Comparison of ENCODE assay signal across 9 cellular contexts in genomic region chr15:56242576-56243116, GRCh38. TPM values are rescaled to one million over a fixed set of nuclear protein-coding genes. Genes with fewer than 3 reads are reported as not detected.
DNase-seq lines count a peak whose midpoint lies in the region; FAIRE-seq and TF ChIP-seq lines count a peak whose summit lies in the region.
"Had no signal": no experiment of that assay in that cellular context is flagged by ENCODE, and none has a peak within 500 bp of the region (broad histone marks: within the 10 kb centered on the region; RNA-seq: fewer than 3 reads in every experiment).

No MANE protein-coding gene starts in this region.

- peak overlapping the region; percentile 74 for H3K4me2 ChIP-seq in MM.1S (ENCODE audit: low read depth, low read length)

- DNase-seq in ELF-1 (ENCODE audit: low read depth, low spot score): peak; percentile 57
- no peak for DNase-seq in MM.1S
- peak; percentile 12 for DNase-seq in bronchial epithelial cell (ENCODE audit: low read depth)
- DNase-seq in HTR-8/SVneo (ENCODE audit: insufficient read length, low spot score): no peak
- no peak for DNase-seq in activated CD4-positive, alpha-beta T cell treated with anti-CD3 and anti-CD28 coated beads, Interleukin-2, amount 50 U/mL, for 48 hours
- no peak for DNase-seq in posterior cingulate gyrus
- DNase-seq in GF-D8 (lab: John Stamatoyannopoulos, UW): no peak

- intact Hi-C loops in posterior cingulate gyrus (cut with DNase I): loop anchor here (5.0 kb wide), 1 partner anchor 250 kb away; the partner anchor contains the start of gene NEDD4

- peaks cover 23% of the 10 kb centered on the region for H3F3A ChIP-seq in MM.1S (ENCODE audit: insufficient read depth, low read length)

- TF ChIP-seq CTCF in MM.1S (IDR thresholded peaks at IDR 0.05; ENCODE audit: low read length): no peak
- TF ChIP-seq CTCF in bronchial epithelial cell (IDR thresholded peaks at IDR 0.05; ENCODE audit: insufficient read depth, low read length, severe bottlenecking): no peak

- H3K9ac ChIP-seq in MM.1S (ENCODE audit: low read length): peak overlapping the region; percentile 56; the same call in 1 of the 2 replicates

- H3K27me3 ChIP-seq in MM.1S (replicated peaks; ENCODE audit: insufficient read depth, low read length): no peaks in the 10 kb centered on the region
- H3K27me3 ChIP-seq in bronchial epithelial cell (ENCODE audit: control insufficient read depth, insufficient read depth, low read length): no peaks in the 10 kb centered on the region
- H3K27me3 ChIP-seq in mononuclear cell (ENCODE audit: insufficient read depth, low read length): no peaks in the 10 kb centered on the region

- H3K9me2 ChIP-seq in MM.1S (replicated peaks; ENCODE audit: insufficient read depth, low read length): no peaks in the 10 kb centered on the region

- no peak overlapping the region for H2AFZ ChIP-seq in MM.1S (ENCODE audit: low read length)

- H3K9me3 ChIP-seq in MM.1S (replicated peaks; ENCODE audit: insufficient read depth, low read length) (no peaks in the 10 kb centered on the region), mononuclear cell (ENCODE audit: low read depth, low read length) (no peaks in the 10 kb centered on the region)

- H3K4me3 ChIP-seq in MM.1S (ENCODE audit: low read length) (peak overlapping the region; percentile 71), bronchial epithelial cell (ENCODE audit: low read depth, low read length) (peak overlapping the region; percentile 61), mononuclear cell (ENCODE audit: low read length) (peak overlapping the region; percentile 76)

- no peaks in the 10 kb centered on the region for H4K20me1 ChIP-seq in MM.1S (ENCODE audit: insufficient read depth, low read length)

- H3K36me3 ChIP-seq in MM.1S (replicated peaks; ENCODE audit: insufficient read depth, low read length) (no peaks in the 10 kb centered on the region; the same call in 1 of the 2 replicates), bronchial epithelial cell (ENCODE audit: control insufficient read depth, insufficient read depth, low read length) (no peaks in the 10 kb centered on the region)

- FAIRE-seq in bronchial epithelial cell (lab: Jason Lieb, UNC) (no peak), HTR-8/SVneo (lab: Jason Lieb, UNC) (no peak)
- FAIRE-seq: TTC549 had no signal

- peaks cover 18% of the 10 kb centered on the region for H3K4me1 ChIP-seq in MM.1S (ENCODE audit: low read length)
- peaks cover 23% of the 10 kb centered on the region for H3K4me1 ChIP-seq in mononuclear cell (ENCODE audit: insufficient read depth, low read length)

- H3K27ac ChIP-seq in MM.1S (ENCODE audit: low read length): peak overlapping the region; percentile 9; the same call in 1 of the 2 replicates

- H3K79me2 ChIP-seq in MM.1S (ENCODE audit: low read length): peaks cover 70% of the 10 kb centered on the region

RNA-seq across cellular contexts. Expression of gene RFX7, which starts 1.0 kb away (rescaled TPM):
- total RNA-seq in bronchial epithelial cell (3.1 and 3.2 TPM in 2 replicates), mononuclear cell (15.5 TPM)

Comparison
In these comparisons a context has a peak if more than half of its experiments do, and no peak if none do; other contexts are left out.
1. DNase-seq: peak in ELF-1 (single experiment) and bronchial epithelial cell (single experiment); none in MM.1S (single experiment), HTR-8/SVneo (single experiment), activated CD4-positive, alpha-beta T cell treated with anti-CD3 and anti-CD28 coated beads, Interleukin-2, amount 50 U/mL, for 48 hours (0 of 2), posterior cingulate gyrus (0 of 10) and GF-D8 (single experiment).
2. Peak in every context shown above with its lines, with median percentiles within 50 percentile points of each other: H3K4me3 ChIP-seq.